ENCODE assay signal across 9 cellular contexts in the genomic region with DNA sequence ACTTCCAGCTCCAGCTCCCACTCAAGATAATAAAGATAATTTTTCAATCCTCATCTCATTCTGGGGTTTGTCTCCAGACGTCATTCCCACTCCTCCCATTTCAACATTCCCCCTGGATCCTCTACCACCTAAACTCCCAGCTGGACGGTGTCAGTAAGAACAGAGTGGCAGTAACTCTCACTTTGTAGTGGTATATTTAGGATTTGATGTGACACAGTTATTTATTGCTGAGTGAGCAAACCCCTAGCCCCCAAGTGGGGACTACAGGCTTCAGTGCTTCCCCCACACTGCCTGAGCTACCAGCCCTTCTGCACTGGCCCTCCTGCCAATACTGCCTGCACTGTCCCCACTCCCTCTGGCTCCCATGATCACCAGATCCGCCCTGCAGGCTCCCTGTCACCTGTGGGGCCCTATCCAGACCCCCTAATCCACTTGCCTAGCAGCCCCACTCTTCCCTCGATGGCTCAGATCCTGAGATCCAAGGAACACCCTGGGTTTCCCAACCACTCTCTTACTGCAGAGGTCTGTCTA. TPM values are rescaled to one million over a fixed set of nuclear protein-coding genes. Genes with fewer than 3 reads are reported as not detected.
DNase-seq lines count a peak whose midpoint lies in the region; ATAC-seq and TF ChIP-seq lines count a peak whose summit lies in the region.
"Had no signal": no experiment of that assay in that cellular context is flagged by ENCODE, and none has a peak within 500 bp of the region (broad histone marks: within the 10 kb centered on the region; RNA-seq: fewer than 3 reads in every experiment).

No MANE protein-coding gene starts in this region.

- peaks cover 75% of the 10 kb centered on the region for H3K79me2 ChIP-seq in hepatocyte

- no peaks in the 10 kb centered on the region for H3K9me3 Mint-ChIP-seq in activated T-cell treated with anti-CD3 and anti-CD28 coated beads, Interleukin-2, amount 50 U/mL, for 72 hours
- no peaks in the 10 kb centered on the region for H3K9me3 Mint-ChIP-seq in stimulated activated naive B cell treated with anti-CD40 and anti-IgM and Interleukin-4, amounts not matched to agents 10 μg/mL and 1 μg/mL and 100 μg/mL, for 72 hours
- no peaks in the 10 kb centered on the region for H3K9me3 Mint-ChIP-seq in osteocyte (ENCODE audit: unreplicated experiment)

- no peak for TF ChIP-seq CTCF in hepatocyte (IDR thresholded peaks at IDR 0.05; ENCODE audit: poor library complexity)
- no peak for TF ChIP-seq CTCF in osteocyte (IDR thresholded peaks at IDR 0.05)
- no peak for TF ChIP-seq CTCF in GM13976 (IDR thresholded peaks at IDR 0.05; ENCODE audit: borderline replicate concordance, control extremely low read depth, extremely low read depth, insufficient read depth, missing control alignments)

- peaks cover 13% of the 10 kb centered on the region for H4K20me1 ChIP-seq in hepatocyte (ENCODE audit: insufficient read depth, poor library complexity, severe bottlenecking)

- no peak for DNase-seq in activated T-cell treated with anti-CD3 and anti-CD28 coated beads, Interleukin-2, amount 50 U/mL, for 72 hours
- DNase-seq in activated T-cell treated with anti-CD3 and anti-CD28 coated beads for 4 hours (no peak), T-helper 17 cell (no peak), hepatocyte (ENCODE audit: low spot score) (no peak), osteocyte (ENCODE audit: extremely low spot score, unreplicated experiment) (no peak), GM13976 (ENCODE audit: low spot score) (no peak)
- DNase-seq in stimulated activated naive B cell treated with anti-CD40 and anti-IgM and Interleukin-4, amounts not matched to agents 10 μg/mL and 1 μg/mL and 100 μg/mL, for 72 hours: no peak
- no peak for DNase-seq in activated effector memory CD4-positive, alpha-beta T cell treated with Interleukin-2 at 50 U/mL for 16 hours
- DNase-seq: RPMI8226 had no signal

- H3K27me3 Mint-ChIP-seq in activated T-cell treated with anti-CD3 and anti-CD28 coated beads, Interleukin-2, amount 50 U/mL, for 72 hours (ENCODE audit: low read depth): no peaks in the 10 kb centered on the region
- H3K27me3 Mint-ChIP-seq in T-helper 17 cell (no peaks in the 10 kb centered on the region), osteocyte (ENCODE audit: unreplicated experiment) (no peaks in the 10 kb centered on the region)
- H3K27me3 Mint-ChIP-seq in stimulated activated naive B cell treated with anti-CD40 and anti-IgM and Interleukin-4, amounts not matched to agents 10 μg/mL and 1 μg/mL and 100 μg/mL, for 72 hours: no peaks in the 10 kb centered on the region

- peaks cover 30% of the 10 kb centered on the region for H3K4me1 ChIP-seq in hepatocyte (ENCODE audit: insufficient read depth)

- H3K9me2 ChIP-seq in hepatocyte (replicated peaks; ENCODE audit: insufficient read depth): no peaks in the 10 kb centered on the region

- in situ Hi-C loops in GM13976 (cut with MboI; ENCODE audit: low sequenced_read_pairs, unreplicated experiment): no loop called here

- H3K36me3 Mint-ChIP-seq in activated T-cell treated with anti-CD3 and anti-CD28 coated beads, Interleukin-2, amount 50 U/mL, for 72 hours (ENCODE audit: insufficient read depth in 2 of 2): peaks cover 6 to 16% of the 10 kb centered on the region in 2 donors
- peaks cover 3% of the 10 kb centered on the region for H3K36me3 Mint-ChIP-seq in T-helper 17 cell (ENCODE audit: low read depth)
- H3K36me3 Mint-ChIP-seq in stimulated activated naive B cell treated with anti-CD40 and anti-IgM and Interleukin-4, amounts not matched to agents 10 μg/mL and 1 μg/mL and 100 μg/mL, for 72 hours: peaks cover 46 to 59% of the 10 kb centered on the region in 2 donors
- H3K36me3 Mint-ChIP-seq in osteocyte (ENCODE audit: unreplicated experiment): peaks cover 9% of the 10 kb centered on the region

- no peak for ATAC-seq in activated T-cell treated with anti-CD3 and anti-CD28 coated beads, Interleukin-2, amount 50 U/mL, for 72 hours (replicated peaks in 1 of 2)
- no peak for ATAC-seq in T-helper 17 cell
- no peak for ATAC-seq in stimulated activated naive B cell treated with anti-CD40 and anti-IgM and Interleukin-4, amounts not matched to agents 10 μg/mL and 1 μg/mL and 100 μg/mL, for 72 hours (replicated peaks)

- 86% methylated on average over 4 of the region's 4 CpGs for WGBS in hepatocyte (ENCODE audit: low lambda C conversion rate, missing lambda C conversion rate)

- no peaks in the 10 kb centered on the region for H3K36me3 ChIP-seq in hepatocyte (replicated peaks; ENCODE audit: insufficient read depth, low read depth)

- peak overlapping the region; percentile 95 for H3K4me3 Mint-ChIP-seq in activated T-cell treated with anti-CD3 and anti-CD28 coated beads, Interleukin-2, amount 50 U/mL, for 72 hours
- peak overlapping the region; percentile 93 for H3K4me3 Mint-ChIP-seq in T-helper 17 cell
- H3K4me3 Mint-ChIP-seq in stimulated activated naive B cell treated with anti-CD40 and anti-IgM and Interleukin-4, amounts not matched to agents 10 μg/mL and 1 μg/mL and 100 μg/mL, for 72 hours: peak overlapping the region; percentile 95 to 97
- no peak overlapping the region for H3K4me3 Mint-ChIP-seq in osteocyte (ENCODE audit: unreplicated experiment)

- no peak overlapping the region for H3K27ac ChIP-seq in hepatocyte

- no peaks in the 10 kb centered on the region for H3K27me3 ChIP-seq in hepatocyte

- H3K9me3 ChIP-seq in T-helper 17 cell (ENCODE audit: control insufficient read depth, low read length, poor library complexity, severe bottlenecking) (no peaks in the 10 kb centered on the region), hepatocyte (ENCODE audit: low read depth) (no peaks in the 10 kb centered on the region)

- H3K27ac Mint-ChIP-seq in activated T-cell treated with anti-CD3 and anti-CD28 coated beads, Interleukin-2, amount 50 U/mL, for 72 hours: peak overlapping the region; percentile 76
- H3K27ac Mint-ChIP-seq in T-helper 17 cell (peak overlapping the region; percentile 92), osteocyte (ENCODE audit: unreplicated experiment) (no peak overlapping the region)
- H3K27ac Mint-ChIP-seq in stimulated activated naive B cell treated with anti-CD40 and anti-IgM and Interleukin-4, amounts not matched to agents 10 μg/mL and 1 μg/mL and 100 μg/mL, for 72 hours: peak overlapping the region; percentile 77

- H3K4me2 ChIP-seq in hepatocyte: peak overlapping the region; percentile 97

- H3K4me1 Mint-ChIP-seq in activated T-cell treated with anti-CD3 and anti-CD28 coated beads, Interleukin-2, amount 50 U/mL, for 72 hours (ENCODE audit: low read depth): peaks cover 67% of the 10 kb centered on the region
- H3K4me1 Mint-ChIP-seq in T-helper 17 cell (peaks cover 49% of the 10 kb centered on the region), osteocyte (ENCODE audit: unreplicated experiment) (peaks cover 44% of the 10 kb centered on the region)
- H3K4me1 Mint-ChIP-seq in stimulated activated naive B cell treated with anti-CD40 and anti-IgM and Interleukin-4, amounts not matched to agents 10 μg/mL and 1 μg/mL and 100 μg/mL, for 72 hours: peaks cover 50 to 78% of the 10 kb centered on the region in 2 donors

- H2AFZ ChIP-seq in hepatocyte: no peak overlapping the region

- H3K4me3 ChIP-seq in hepatocyte: no peak overlapping the region

RNA-seq across cellular contexts. Expression of a gene that starts 2.4 kb away (rescaled TPM):
- 10 to 100 TPM; 21.1 to 22.5 TPM for total RNA-seq in activated T-cell treated with anti-CD3 and anti-CD28 coated beads, Interleukin-2, amount 50 U/mL, for 72 hours
- total RNA-seq in T-helper 17 cell: 10 to 100 TPM; 13.3 to 16.9 TPM
- total RNA-seq in hepatocyte: 21.3 and 23.3 TPM in 2 replicates
- 19.8 and 25.4 TPM in 2 replicates for polyA plus RNA-seq in hepatocyte
- total RNA-seq in osteocyte: 21.5 and 23.0 TPM in 2 replicates

RNA-seq across cellular contexts. Expression of a gene that starts 2.5 kb away (rescaled TPM):
- 1 to 10 TPM; 5.0 to 6.0 TPM for total RNA-seq in activated T-cell treated with anti-CD3 and anti-CD28 coated beads, Interleukin-2, amount 50 U/mL, for 72 hours
- total RNA-seq in T-helper 17 cell: 1 to 10 TPM; 2.9 to 4.0 TPM
- total RNA-seq in hepatocyte: 9.3 and 10.4 TPM in 2 replicates
- 28.2 and 40.7 TPM in 2 replicates for polyA plus RNA-seq in hepatocyte
- 2.2 and 4.0 TPM in 2 replicates for total RNA-seq in osteocyte

RNA-seq across cellular contexts. Expression of a gene that starts 5.8 kb away (rescaled TPM):
- 100 to 1,000 TPM; 265 to 272 TPM for total RNA-seq in activated T-cell treated with anti-CD3 and anti-CD28 coated beads, Interleukin-2, amount 50 U/mL, for 72 hours
- 100 to 1,000 TPM; 229 to 233 TPM for total RNA-seq in T-helper 17 cell
- 113 and 148 TPM in 2 replicates for total RNA-seq in hepatocyte
- polyA plus RNA-seq in hepatocyte: 84.6 and 85.7 TPM in 2 replicates
- total RNA-seq in osteocyte: 382 and 386 TPM in 2 replicates

RNA-seq across cellular contexts. Expression of a gene that starts 6.6 kb away (rescaled TPM):
- 10 to 100 TPM; 30.3 to 37.7 TPM for total RNA-seq in activated T-cell treated with anti-CD3 and anti-CD28 coated beads, Interleukin-2, amount 50 U/mL, for 72 hours
- 10 to 100 TPM in 1 of 2 donors, 1 to 10 TPM in 1; 9.2 to 11.9 TPM for total RNA-seq in T-helper 17 cell
- total RNA-seq in hepatocyte: 11.5 and 18.1 TPM in 2 replicates
- polyA plus RNA-seq in hepatocyte: 18.5 and 23.8 TPM in 2 replicates
- 17.0 and 18.7 TPM in 2 replicates for total RNA-seq in osteocyte

RNA-seq across cellular contexts. Expression of a gene that starts 7.7 kb away (rescaled TPM):
- 100 to 1,000 TPM; 208 to 209 TPM for total RNA-seq in activated T-cell treated with anti-CD3 and anti-CD28 coated beads, Interleukin-2, amount 50 U/mL, for 72 hours
- 100 to 1,000 TPM; 104 to 107 TPM for total RNA-seq in T-helper 17 cell
- total RNA-seq in hepatocyte: 155 and 185 TPM in 2 replicates
- polyA plus RNA-seq in hepatocyte: 181 and 202 TPM in 2 replicates
- total RNA-seq in osteocyte: 142 and 163 TPM in 2 replicates
